10 cellular contexts compared by ENCODE assay signal in the genomic region with DNA sequence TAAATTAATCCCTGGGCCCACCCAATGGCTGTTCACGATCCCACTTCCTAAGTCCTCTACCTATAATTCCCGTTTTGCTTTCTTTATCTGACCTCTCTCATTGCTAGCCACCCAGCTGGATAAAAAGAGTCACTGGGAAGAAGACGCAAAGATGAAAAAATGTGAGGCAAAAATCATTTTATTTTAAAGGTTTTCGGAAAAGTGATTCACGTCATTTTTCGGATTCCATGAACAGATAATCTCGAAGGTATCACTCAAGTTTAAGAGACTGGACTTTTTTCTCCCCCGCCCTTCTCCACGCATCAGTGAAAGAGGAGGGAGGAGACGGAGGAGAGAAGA. TPM values are rescaled to one million over a fixed set of nuclear protein-coding genes. Genes with fewer than 3 reads are reported as not detected.
A peak's percentile ranks its signal among the peaks of the same experiment; 100 is the strongest.
DNase-seq lines count a peak whose midpoint lies in the region; ATAC-seq and TF ChIP-seq lines count a peak whose summit lies in the region.
"Had no signal": no experiment of that assay in that cellular context is flagged by ENCODE, and none has a peak within 500 bp of the region (broad histone marks: within the 10 kb centered on the region; RNA-seq: fewer than 3 reads in every experiment).

No MANE protein-coding gene starts in this region.

- H3K27ac Mint-ChIP-seq in dendritic cell treated with granulocyte-macrophage colony-stimulating factor and Interleukin-4, amounts not matched to agents 40 ng/mL and 50 ng/mL, for 4 days: peak overlapping the region; percentile 72
- H3K27ac Mint-ChIP-seq in natural killer cell: no peak overlapping the region

- intact Hi-C loops in heart left ventricle (cut with DNase I): loop anchor here in 1 of 10 donors (10.0 kb wide), 1 partner anchor 63 kb away; no protein-coding TSS in a partner anchor
- intact Hi-C loops in left cardiac atrium (cut with DNase I): no loop called here
- intact Hi-C loops in dendritic cell treated with granulocyte-macrophage colony-stimulating factor and Interleukin-4, amounts not matched to agents 40 ng/mL and 50 ng/mL, for 4 days (cut with micrococcal nuclease): loop anchor here (5.0 kb wide), 1 partner anchor 60 kb away; no protein-coding TSS in a partner anchor
- intact Hi-C loops in natural killer cell (cut with micrococcal nuclease): no loop called here
- intact Hi-C loops in upper lobe of right lung (cut with DNase I): no loop called here

- TF ChIP-seq POLR2A in heart left ventricle (IDR thresholded peaks at IDR 0.05): no peak

- H3K36me3 Mint-ChIP-seq in dendritic cell treated with granulocyte-macrophage colony-stimulating factor and Interleukin-4, amounts not matched to agents 40 ng/mL and 50 ng/mL, for 4 days (ENCODE audit: low read depth): peaks cover 7% of the 10 kb centered on the region
- H3K36me3 Mint-ChIP-seq in natural killer cell: no peaks in the 10 kb centered on the region
- H3K36me3 Mint-ChIP-seq: CD4-positive, CD25-positive, alpha-beta regulatory T cell had no signal

- DNase-seq in heart left ventricle: no peak
- DNase-seq in left cardiac atrium: no peak
- DNase-seq in natural killer cell: no peak
- DNase-seq in upper lobe of right lung: no peak
- DNase-seq in NCI-H2196 treated with DMSO at 0.1 percent for 48 hours (lab: John Stamatoyannopoulos, UW; ENCODE audit: unreplicated experiment): no peak
- no peak for DNase-seq in NCI-H510A (lab: John Stamatoyannopoulos, UW)
- DNase-seq: CD4-positive, CD25-positive, alpha-beta regulatory T cell; NCI-H2227 treated with DMSO at 0.1 percent for 48 hours had no signal

- H3K36me3 ChIP-seq in heart left ventricle (no peaks in the 10 kb centered on the region), upper lobe of right lung (no peaks in the 10 kb centered on the region)

- peaks cover 37% of the 10 kb centered on the region for H3K27me3 Mint-ChIP-seq in dendritic cell treated with granulocyte-macrophage colony-stimulating factor and Interleukin-4, amounts not matched to agents 40 ng/mL and 50 ng/mL, for 4 days
- peaks cover 39 to 46% of the 10 kb centered on the region in 2 donors for H3K27me3 Mint-ChIP-seq in natural killer cell (ENCODE audit: low read depth in 2 of 2)

- WGBS in heart left ventricle, 4 donors: 15 to 23% (median 16%) methylated on average over 10 of the region's 10 CpGs

- H3K4me1 Mint-ChIP-seq in dendritic cell treated with granulocyte-macrophage colony-stimulating factor and Interleukin-4, amounts not matched to agents 40 ng/mL and 50 ng/mL, for 4 days (ENCODE audit: low read depth): peaks cover 31% of the 10 kb centered on the region
- peaks cover 27 to 28% of the 10 kb centered on the region in 2 donors for H3K4me1 Mint-ChIP-seq in natural killer cell

- H3K27me3 ChIP-seq in heart left ventricle (peaks cover 7 to 49% (median 28%) of the 10 kb centered on the region in 9 donors), upper lobe of right lung (peaks cover 48% of the 10 kb centered on the region)

- H3K9me3 Mint-ChIP-seq in dendritic cell treated with granulocyte-macrophage colony-stimulating factor and Interleukin-4, amounts not matched to agents 40 ng/mL and 50 ng/mL, for 4 days: no peaks in the 10 kb centered on the region
- H3K9me3 Mint-ChIP-seq in natural killer cell: peaks cover 0 to 8% of the 10 kb centered on the region in 2 donors

- H3K4me1 ChIP-seq in heart left ventricle (peaks cover 0 to 28% (median 0%) of the 10 kb centered on the region in 12 donors), upper lobe of right lung (peaks cover 5% of the 10 kb centered on the region)

- H3K4me3 Mint-ChIP-seq in dendritic cell treated with granulocyte-macrophage colony-stimulating factor and Interleukin-4, amounts not matched to agents 40 ng/mL and 50 ng/mL, for 4 days: peak overlapping the region; percentile 96
- H3K4me3 Mint-ChIP-seq in natural killer cell: peak overlapping the region; percentile 75

- H3K4me3 ChIP-seq in heart left ventricle: peak overlapping the region; percentile 7 to 60 (median 48)
- H3K4me3 ChIP-seq in upper lobe of right lung: peak overlapping the region; percentile 42

- H3K27ac ChIP-seq in heart left ventricle (peak overlapping the region in 5 of 12 donors; percentile 6 to 68 (median 50)), upper lobe of right lung (no peak overlapping the region)

- TF ChIP-seq CTCF in heart left ventricle (IDR thresholded peaks at IDR 0.05) (no peak), natural killer cell (IDR thresholded peaks at IDR 0.05) (no peak), upper lobe of right lung (IDR thresholded peaks at IDR 0.05) (no peak)

- H3K9me3 ChIP-seq in heart left ventricle: no peaks in the 10 kb centered on the region
- no peaks in the 10 kb centered on the region for H3K9me3 ChIP-seq in upper lobe of right lung

- no peak for ATAC-seq in heart left ventricle
- no peak for ATAC-seq in left cardiac atrium
- no peak for ATAC-seq in natural killer cell
- no peak for ATAC-seq in upper lobe of right lung
- no peak for ATAC-seq in HG02610 (IDR thresholded peaks at IDR 0.05; ENCODE audit: unreplicated experiment)

RNA-seq across cellular contexts. Expression of a gene that starts 0.3 kb away (rescaled TPM):
- total RNA-seq in heart left ventricle (1 to 10 TPM in 1 of 9 donors, under 1 TPM in 8; 0.16 to 1.5 (median 0.35) TPM), left cardiac atrium (under 1 TPM; 0.41 to 0.58 TPM), natural killer cell (under 1 TPM in 1 of 3 donors, not detected in 2; 0.10 TPM), upper lobe of right lung (0.61 TPM)
- polyA plus RNA-seq in heart left ventricle: under 1 TPM in 1 of 2 donors, not detected in 1; 0.01 TPM
- polyA plus RNA-seq: CD4-positive, CD25-positive, alpha-beta regulatory T cell had no signal
